In the genomic region with DNA sequence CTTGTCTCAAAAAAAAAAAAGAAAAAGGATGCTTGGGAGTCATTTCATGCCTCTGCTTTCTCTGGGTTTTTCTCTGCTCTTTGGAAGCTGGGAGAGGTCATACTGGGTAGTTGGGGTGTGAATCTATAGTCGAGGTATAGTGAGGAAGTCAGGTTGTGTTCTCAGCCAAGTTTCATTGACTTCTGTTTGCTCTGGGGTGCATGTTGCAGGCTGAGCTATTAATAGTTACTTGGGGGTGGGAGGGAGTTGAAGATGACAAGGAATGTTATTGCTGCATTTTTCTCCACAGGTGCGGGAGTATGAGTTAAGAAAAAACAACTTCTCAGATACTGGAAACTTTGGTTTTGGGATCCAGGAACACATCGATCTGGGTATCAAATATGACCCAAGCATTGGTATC, we compare ENCODE assay signal across 11 cellular contexts. TPM values are rescaled to one million over a fixed set of nuclear protein-coding genes. Genes with fewer than 3 reads are reported as not detected.
DNase-seq lines count a peak whose midpoint lies in the region; ATAC-seq and TF ChIP-seq lines count a peak whose summit lies in the region.
"Had no signal": no experiment of that assay in that cellular context is flagged by ENCODE, and none has a peak within 500 bp of the region (broad histone marks: within the 10 kb centered on the region; RNA-seq: fewer than 3 reads in every experiment).

No MANE protein-coding gene starts in this region.

- BruUV-seq in PC-9 (replicated peaks; lab: Mats Ljungman, UMichigan): no TSS peak

- peaks cover 65% of the 10 kb centered on the region for H3K4me1 Mint-ChIP-seq in activated T-cell treated with anti-CD3 and anti-CD28 coated beads, Interleukin-2, amount 50 U/mL, for 24 hours (ENCODE audit: low read depth)
- peaks cover 36% of the 10 kb centered on the region for H3K4me1 Mint-ChIP-seq in endodermal cell

- POLR2A ChIA-PET in PC-9 (lab: Charles Lee; ENCODE audit: unreplicated experiment): no interaction called here

- H3K4me3 Mint-ChIP-seq in activated T-cell treated with anti-CD3 and anti-CD28 coated beads, Interleukin-2, amount 50 U/mL, for 24 hours: peak overlapping the region; percentile 98
- H3K4me3 Mint-ChIP-seq in endodermal cell: peak overlapping the region; percentile 98

- no peaks in the 10 kb centered on the region for H3K9me2 ChIP-seq in PC-9 (ENCODE audit: insufficient read depth)

- H3K27me3 ChIP-seq in PC-9 (ENCODE audit: insufficient read depth, low read depth) (no peaks in the 10 kb centered on the region), endodermal cell (ENCODE audit: control insufficient read depth, insufficient read depth, low read length, poor library complexity, severe bottlenecking) (no peaks in the 10 kb centered on the region), skeletal muscle satellite cell (ENCODE audit: control insufficient read depth, insufficient read depth, low read length) (no peaks in the 10 kb centered on the region)
- H3K27me3 ChIP-seq: suprapubic skin had no signal

- intact Hi-C loops in PC-9 (cut with micrococcal nuclease; ENCODE audit: unreplicated experiment): loop anchor here (5.0 kb wide), 1 partner anchor 48 kb away; a partner anchor contains a TSS

- no peak for TF ChIP-seq CTCF in PC-9 (conservative IDR thresholded peaks at IDR 0.05)
- no peak for TF ChIP-seq CTCF in endodermal cell (conservative IDR thresholded peaks at IDR 0.05)

- no peaks in the 10 kb centered on the region for H3K9me3 Mint-ChIP-seq in activated T-cell treated with anti-CD3 and anti-CD28 coated beads, Interleukin-2, amount 50 U/mL, for 24 hours
- H3K9me3 Mint-ChIP-seq in endodermal cell: peaks cover 4% of the 10 kb centered on the region

- H3K79me2 ChIP-seq in PC-9 (ENCODE audit: low read depth): peaks cover 77% of the 10 kb centered on the region

- no peak overlapping the region for H2AFZ ChIP-seq in PC-9

- H3K36me3 Mint-ChIP-seq in activated T-cell treated with anti-CD3 and anti-CD28 coated beads, Interleukin-2, amount 50 U/mL, for 24 hours (ENCODE audit: low read depth): peaks cover 78% of the 10 kb centered on the region
- H3K36me3 Mint-ChIP-seq in endodermal cell (ENCODE audit: low read depth): peaks cover 72% of the 10 kb centered on the region

- peaks cover 69% of the 10 kb centered on the region for H4K20me1 ChIP-seq in PC-9 (ENCODE audit: insufficient read depth)

- H3K4me1 ChIP-seq in PC-9 (replicated peaks; ENCODE audit: insufficient read depth): peaks cover 25% of the 10 kb centered on the region
- H3K4me1 ChIP-seq in endodermal cell (ENCODE audit: control insufficient read depth, insufficient read depth, low read length): peaks cover 4% of the 10 kb centered on the region
- peaks cover 37% of the 10 kb centered on the region for H3K4me1 ChIP-seq in skeletal muscle satellite cell (ENCODE audit: control insufficient read depth, insufficient read depth, low read length)

- H3K9ac ChIP-seq in endodermal cell (ENCODE audit: extremely low read depth, low read length, poor library complexity, severe bottlenecking) (no peak overlapping the region), skeletal muscle satellite cell (ENCODE audit: low read depth, low read length) (peak overlapping the region; percentile 97)

- H3K36me3 ChIP-seq in PC-9 (ENCODE audit: low read depth) (peaks cover 48% of the 10 kb centered on the region), endodermal cell (ENCODE audit: control insufficient read depth, insufficient read depth, low read length) (peaks cover 71% of the 10 kb centered on the region), skeletal muscle satellite cell (ENCODE audit: insufficient read depth, low read length) (peaks cover 68% of the 10 kb centered on the region)

- H3K27me3 Mint-ChIP-seq in activated T-cell treated with anti-CD3 and anti-CD28 coated beads, Interleukin-2, amount 50 U/mL, for 24 hours: no peaks in the 10 kb centered on the region
- no peaks in the 10 kb centered on the region for H3K27me3 Mint-ChIP-seq in endodermal cell (ENCODE audit: insufficient read depth)

- H3K4me2 ChIP-seq in PC-9 (peak overlapping the region; percentile 89), skeletal muscle satellite cell (ENCODE audit: low read length) (peak overlapping the region; percentile 87)

- CTCF ChIA-PET in PC-9 (lab: Charles Lee): no interaction called here

- DNase-seq in activated T-cell treated with anti-CD3 and anti-CD28 coated beads, Interleukin-2, amount 50 U/mL, for 24 hours: no peak
- DNase-seq in activated T-cell treated with anti-CD3 and anti-CD28 coated beads, Interleukin-2, amount 50 U/mL, for 48 hours: no peak
- DNase-seq in PC-9: no peak
- DNase-seq in endodermal cell: no peak
- DNase-seq in GM19240 (ENCODE audit: insufficient read length, low spot score): no peak
- DNase-seq: anterior cingulate cortex, NCI-H1930 had no signal

- H3K27ac ChIP-seq in PC-9 (no peak overlapping the region), endodermal cell (ENCODE audit: low read depth, low read length) (no peak overlapping the region)
- H3K27ac ChIP-seq: suprapubic skin had no signal

- no peak for ATAC-seq in GM18502 (IDR thresholded peaks at IDR 0.05; ENCODE audit: poor library complexity, unreplicated experiment)
- no peak for ATAC-seq in GM18907 (IDR thresholded peaks at IDR 0.05; ENCODE audit: unreplicated experiment)

- H3K4me3 ChIP-seq in PC-9: no peak overlapping the region; the same call in 1 of the 2 replicates
- H3K4me3 ChIP-seq in endodermal cell (ENCODE audit: low read length): peak overlapping the region; percentile 98
- no peak overlapping the region for H3K4me3 ChIP-seq in skeletal muscle satellite cell (ENCODE audit: low read length)

- H3F3A ChIP-seq in PC-9 (ENCODE audit: insufficient read depth, low read depth): peaks cover 47% of the 10 kb centered on the region; the same call in 1 of the 2 replicates

- 93 to 94% methylated on average over 3 of the region's 3 CpGs for WGBS in endodermal cell (ENCODE audit: insufficient coverage in 1 of 2, insufficient read length in 1 of 2), 2 experiments

- peak overlapping the region; percentile 99 for H3K27ac Mint-ChIP-seq in activated T-cell treated with anti-CD3 and anti-CD28 coated beads, Interleukin-2, amount 50 U/mL, for 24 hours
- H3K27ac Mint-ChIP-seq in endodermal cell: no peak overlapping the region

- H3K9me3 ChIP-seq in PC-9 (ENCODE audit: insufficient read depth, low read depth) (no peaks in the 10 kb centered on the region), endodermal cell (ENCODE audit: control insufficient read depth, low read length) (peaks cover 6% of the 10 kb centered on the region), skeletal muscle satellite cell (replicated peaks; ENCODE audit: low read length) (no peaks in the 10 kb centered on the region)
- H3K9me3 ChIP-seq: suprapubic skin had no signal

RNA-seq across cellular contexts. Expression of a gene that starts 2.8 kb away (rescaled TPM):
- total RNA-seq in PC-9 (2021) (1,015 and 1,205 TPM in 2 replicates), endodermal cell (1,000 to 10,000 TPM; 1,338 to 1,473 TPM)
- 1,683 TPM for polyA plus RNA-seq in endodermal cell (2013, experiment 1 of 2)
- 1,573 TPM for polyA plus RNA-seq in endodermal cell (2013, experiment 2 of 2)
- total RNA-seq in skeletal muscle satellite cell (2012; rRNA removed): 773 and 1,109 TPM in 2 replicates

RNA-seq across cellular contexts. Expression of a gene that starts 48.9 kb away (rescaled TPM):
- total RNA-seq in PC-9 (2021) (26.2 and 26.4 TPM in 2 replicates), endodermal cell (10 to 100 TPM; 33.3 to 42.4 TPM)
- polyA plus RNA-seq in endodermal cell (2013, experiment 1 of 2): 28.2 TPM
- polyA plus RNA-seq in endodermal cell (2013, experiment 2 of 2): 26.4 TPM
- 49.8 and 61.3 TPM in 2 replicates for total RNA-seq in skeletal muscle satellite cell (2012; rRNA removed)
